12 cellular contexts compared by ENCODE assay signal in genomic region chr2:88832256-88832991, GRCh38.
DNase-seq lines count a peak whose midpoint lies in the region; ATAC-seq, FAIRE-seq and TF ChIP-seq lines count a peak whose summit lies in the region.
"Had no signal": no experiment of that assay in that cellular context is flagged by ENCODE, and none has a peak within 500 bp of the region (broad histone marks: within the 10 kb centered on the region; RNA-seq: fewer than 3 reads in every experiment).

No MANE protein-coding gene starts in this region.

- no peak overlapping the region for H3K4me3 ChIP-seq in epithelial cell of proximal tubule (ENCODE audit: low read depth, low read length)

- FAIRE-seq in GM12891 (lab: Jason Lieb, UNC) = no peak
- FAIRE-seq: islet of Langerhans had no signal

- H3K4me1 Mint-ChIP-seq in activated T-helper 2 cell treated with anti-CD3 and anti-CD28 coated beads, Interferon-gamma antibody, Interleukin-2, Interleukin-4, amounts not matched to agents 10 μg/mL and 5 μg/mL and 100 μg/mL, durations not matched to agents 14 hours and 24 hours and 36 hours (ENCODE audit: low read depth) = no peaks in the 10 kb centered on the region
- H3K4me1 Mint-ChIP-seq: T-cell had no signal

- no peaks in the 10 kb centered on the region for H3K36me3 Mint-ChIP-seq in activated T-helper 2 cell treated with anti-CD3 and anti-CD28 coated beads, Interferon-gamma antibody, Interleukin-2, Interleukin-4, amounts not matched to agents 10 μg/mL and 5 μg/mL and 100 μg/mL, durations not matched to agents 14 hours and 24 hours and 36 hours (ENCODE audit: low read depth)
- H3K36me3 Mint-ChIP-seq: T-cell had no signal

- H3K9me3 Mint-ChIP-seq in activated T-helper 2 cell treated with anti-CD3 and anti-CD28 coated beads, Interferon-gamma antibody, Interleukin-2, Interleukin-4, amounts not matched to agents 10 μg/mL and 5 μg/mL and 100 μg/mL, durations not matched to agents 14 hours and 24 hours and 36 hours = no peaks in the 10 kb centered on the region
- H3K9me3 Mint-ChIP-seq: CD4-positive, alpha-beta T cell; T-cell had no signal

- DNase-seq in GM12891 (ENCODE audit: insufficient read length, low spot score) (no peak), epithelial cell of proximal tubule (ENCODE audit: low read depth) (no peak), DMS153 treated with DMSO at 0.1 percent for 48 hours (lab: John Stamatoyannopoulos, UW; ENCODE audit: unreplicated experiment) (no peak), DMS53 (lab: John Stamatoyannopoulos, UW) (no peak), SKM-1 treated with dmso at 0.1 percent for 144 hours (lab: John Stamatoyannopoulos, UW; ENCODE audit: unreplicated experiment) (no peak)
- no peak for DNase-seq in activated T-helper 2 cell treated with anti-CD3 and anti-CD28 coated beads, Interferon-gamma antibody, Interleukin-2, Interleukin-4, amounts not matched to agents 10 μg/mL and 5 μg/mL and 100 μg/mL, durations not matched to agents 14 hours and 24 hours and 36 hours (ENCODE audit: low spot score)
- DNase-seq: NCI-H226 had no signal

- peak; percentile 57; the same call in 1 of the 2 replicates for TF ChIP-seq POLR2A in GM12891 (IDR thresholded peaks at IDR 0.05; ENCODE audit: low read depth, low read length)

- intact Hi-C loops in activated T-helper 2 cell treated with anti-CD3 and anti-CD28 coated beads, Interferon-gamma antibody, Interleukin-2, Interleukin-4, amounts not matched to agents 10 μg/mL and 5 μg/mL and 100 μg/mL, durations not matched to agents 14 hours and 24 hours and 36 hours (cut with micrococcal nuclease) = no loop called here

- ATAC-seq in GM21360 (IDR thresholded peaks at IDR 0.05; ENCODE audit: unreplicated experiment) (peak; percentile 38), HG03159 (IDR thresholded peaks at IDR 0.05; ENCODE audit: unreplicated experiment) (peak; percentile 42)

- peak; percentile 5 for TF ChIP-seq CTCF in epithelial cell of proximal tubule (conservative IDR thresholded peaks at IDR 0.05; ENCODE audit: low read depth, low read length)

- no peak overlapping the region for H3K4me3 Mint-ChIP-seq in activated T-helper 2 cell treated with anti-CD3 and anti-CD28 coated beads, Interferon-gamma antibody, Interleukin-2, Interleukin-4, amounts not matched to agents 10 μg/mL and 5 μg/mL and 100 μg/mL, durations not matched to agents 14 hours and 24 hours and 36 hours (ENCODE audit: low read depth)
- H3K4me3 Mint-ChIP-seq: CD4-positive, alpha-beta T cell; T-cell had no signal

- H3K27me3 Mint-ChIP-seq in activated T-helper 2 cell treated with anti-CD3 and anti-CD28 coated beads, Interferon-gamma antibody, Interleukin-2, Interleukin-4, amounts not matched to agents 10 μg/mL and 5 μg/mL and 100 μg/mL, durations not matched to agents 14 hours and 24 hours and 36 hours (ENCODE audit: low read depth) = peaks cover 4% of the 10 kb centered on the region

- no peak overlapping the region for H3K27ac Mint-ChIP-seq in activated T-helper 2 cell treated with anti-CD3 and anti-CD28 coated beads, Interferon-gamma antibody, Interleukin-2, Interleukin-4, amounts not matched to agents 10 μg/mL and 5 μg/mL and 100 μg/mL, durations not matched to agents 14 hours and 24 hours and 36 hours
- H3K27ac Mint-ChIP-seq: CD4-positive, alpha-beta T cell; T-cell had no signal

TF ChIP-seq in GM12891, 5 proteins besides CTCF, POLR2A, EP300 and RAD21:
- peak; percentile 70; the same call in 1 of the 2 replicates for TF ChIP-seq TAF1 (IDR thresholded peaks at IDR 0.05; ENCODE audit: low read depth, low read length)
- no peak for TF ChIP-seq SPI1 (IDR thresholded peaks at IDR 0.05; ENCODE audit: low read depth, low read length)
- peak; percentile 75; the same call in 1 of the 2 replicates for TF ChIP-seq POLR2AphosphoS5 (IDR thresholded peaks at IDR 0.05; ENCODE audit: low read depth, low read length)
- no peak for TF ChIP-seq POU2F2 (IDR thresholded peaks at IDR 0.05; ENCODE audit: low read depth, low read length)
